ENCODE assay signal across 10 cellular contexts in the genomic region with DNA sequence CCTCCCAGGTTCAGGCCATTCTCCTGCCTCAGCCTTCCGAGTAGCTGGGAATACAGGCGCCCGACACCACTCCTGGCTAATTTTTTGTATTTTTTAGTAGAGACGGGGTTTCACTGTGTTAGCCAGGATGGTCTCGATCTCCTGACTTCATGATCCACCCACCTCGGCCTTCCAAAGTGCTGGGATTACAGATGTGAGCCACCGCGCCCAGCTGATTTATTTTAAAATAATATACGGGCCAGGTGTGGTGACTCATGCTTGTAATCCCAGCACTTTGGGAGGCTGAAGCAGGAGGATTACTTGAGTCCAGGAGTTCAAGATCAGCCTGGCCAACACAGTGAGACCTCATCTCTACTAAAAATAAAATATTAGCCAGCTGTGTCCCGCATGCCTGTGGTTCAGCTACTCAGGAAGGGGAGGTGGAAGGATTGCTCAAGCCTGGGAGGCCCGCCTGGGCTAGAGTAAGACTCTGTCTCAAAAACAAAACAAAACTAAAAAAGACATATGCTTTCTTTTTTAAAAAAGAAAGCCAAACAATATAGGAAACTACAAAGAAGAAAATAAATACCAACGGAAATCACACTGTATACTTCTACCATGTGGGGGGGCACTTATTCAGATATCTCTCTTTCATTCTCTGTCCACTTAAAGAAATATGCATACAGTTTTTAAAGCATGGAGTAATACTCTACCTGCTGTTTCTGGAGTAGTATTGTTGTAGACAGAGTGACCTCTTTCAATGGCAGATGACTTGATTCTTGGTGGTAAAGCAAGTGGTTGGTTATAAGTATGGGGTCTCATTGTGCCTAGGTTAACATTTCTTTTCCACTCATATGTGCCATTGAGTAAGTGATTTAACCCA. TPM values are rescaled to one million over a fixed set of nuclear protein-coding genes. Genes with fewer than 3 reads are reported as not detected.
DNase-seq lines count a peak whose midpoint lies in the region; ATAC-seq and TF ChIP-seq lines count a peak whose summit lies in the region.
"Had no signal": no experiment of that assay in that cellular context is flagged by ENCODE, and none has a peak within 500 bp of the region (broad histone marks: within the 10 kb centered on the region; RNA-seq: fewer than 3 reads in every experiment).

No MANE protein-coding gene starts in this region.

- H3K27ac Mint-ChIP-seq in T-cell, result peak overlapping the region; percentile 80 to 83

- peak overlapping the region in 2 of 5 donors; percentile 1 to 5 for H3K27ac ChIP-seq in stomach
- H3K27ac ChIP-seq: WERI-Rb-1 had no signal

- no peak overlapping the region for H3K4me3 ChIP-seq in stomach

- H3K9me3 ChIP-seq in stomach, result no peaks in the 10 kb centered on the region

- no peaks in the 10 kb centered on the region for H3K27me3 Mint-ChIP-seq in T-cell

- POLR2A ChIA-PET in T-cell (lab: Charles Lee), result interaction anchor here in 1 of 2 donors (0.6 kb wide), 1 partner anchor 12 kb away, joined by 3 read pairs; no protein-coding TSS in a partner anchor

- no peak for TF ChIP-seq EP300 in stomach (IDR thresholded peaks at IDR 0.05)

- TF ChIP-seq CTCF in stomach (IDR thresholded peaks at IDR 0.05), result no peak

- DNase-seq in AG08396 (ENCODE audit: low spot score) (peak; percentile 52), T-cell (no peak), glomerular visceral epithelial cell (ENCODE audit: extremely low spot score) (peak; percentile 70), GDM1 (lab: John Stamatoyannopoulos, UW) (no peak), hippocampal formation (lab: John Stamatoyannopoulos, UW) (no peak), stomach (no peak)
- DNase-seq in activated T-cell treated with anti-CD3 and anti-CD28 coated beads, Interleukin-2, amount 50 U/mL, for 48 hours, result no peak
- DNase-seq: erythroblast, WERI-Rb-1 had no signal

- no peaks in the 10 kb centered on the region for H3K27me3 ChIP-seq in stomach

- TF ChIP-seq POLR2A in stomach (IDR thresholded peaks at IDR 0.05), result no peak

- intact Hi-C loops in stomach (cut with DNase I; ENCODE audit: low total_unique reads), result no loop called here

- peaks cover 0 to 28% (median 7%) of the 10 kb centered on the region in 4 donors for H3K4me1 ChIP-seq in stomach

- ATAC-seq in GM21723 (IDR thresholded peaks at IDR 0.05; ENCODE audit: unreplicated experiment), result peak; percentile 50
- ATAC-seq in T-cell (replicated peaks in 1 of 4), result no peak

- H3K36me3 Mint-ChIP-seq in T-cell, result no peaks in the 10 kb centered on the region

- H3K4me1 Mint-ChIP-seq in T-cell, result peaks cover 28 to 45% (median 35%) of the 10 kb centered on the region in 3 donors

- H3K4me3 Mint-ChIP-seq in T-cell, result no peak overlapping the region

- no peaks in the 10 kb centered on the region for H3K36me3 ChIP-seq in stomach
- H3K36me3 ChIP-seq: WERI-Rb-1 had no signal

- 71 to 75% (median 73%) methylated on average over 12 of the region's 12 CpGs for WGBS in stomach, 5 donors

- CTCF ChIA-PET in T-cell (lab: Charles Lee), result interaction anchor here in 1 of 2 donors (0.6 to 1.7 kb wide), 2 partner anchors 24 to 194 kb away, joined by 3 to 10 read pairs; no protein-coding TSS in a partner anchor

- H3K9me3 Mint-ChIP-seq in T-cell, result no peaks in the 10 kb centered on the region

RNA-seq across cellular contexts. Expression of a gene that starts 0.9 kb away (rescaled TPM):
- 10 to 100 TPM; 24.8 to 28.3 (median 25.5) TPM for total RNA-seq in T-cell
- 10 to 100 TPM; 41.4 to 72.4 (median 58.9) TPM for total RNA-seq in stomach
- polyA plus RNA-seq in stomach, result 10 to 100 TPM; 23.6 to 45.6 (median 26.1) TPM

RNA-seq across cellular contexts. Expression of a gene that starts 57.7 kb away (rescaled TPM):
- total RNA-seq in T-cell, result 100 to 1,000 TPM in 2 of 5 donors, 10 to 100 TPM in 3; 80.2 to 136 (median 94.4) TPM
- 100 to 1,000 TPM in 1 of 5 donors, 10 to 100 TPM in 4; 36.2 to 122 (median 53.2) TPM for total RNA-seq in stomach
- 10 to 100 TPM; 21.7 to 36.3 (median 33.5) TPM for polyA plus RNA-seq in stomach

Comparison
In these comparisons a context has a peak if more than half of its experiments do, and no peak if none do; other contexts are left out.
1. DNase-seq: peak in AG08396 (single experiment) and glomerular visceral epithelial cell (single experiment); none in T-cell (0 of 34), GDM1 (single experiment), activated T-cell treated with anti-CD3 and anti-CD28 coated beads, Interleukin-2, amount 50 U/mL, for 48 hours (0 of 2), hippocampal formation (0 of 2) and stomach (single experiment).